Comparison of ENCODE assay signal across 1 cellular context in genomic region chr6:54204921-54205511, GRCh38.
TF ChIP-seq lines count a peak whose summit lies in the region.

No MANE protein-coding gene starts in this region.

TF ChIP-seq in HepG2, 621 proteins besides CTCF, POLR2A, EP300 and RAD21 (continued from another document and continues in another):
- TF ChIP-seq ATF7 (IDR thresholded peaks at IDR 0.05) = no peak
- TF ChIP-seq ATF7 (CRISPR knock-in tag; IDR thresholded peaks at IDR 0.05) = no peak
- no peak for TF ChIP-seq ELF1 (CRISPR knock-in tag; IDR thresholded peaks at IDR 0.05)
- no peak for TF ChIP-seq LCORL (IDR thresholded peaks at IDR 0.05)
- no peak for TF ChIP-seq LCORL (CRISPR knock-in tag; IDR thresholded peaks at IDR 0.05)
- no peak for TF ChIP-seq MBNL3 (CRISPR knock-in tag; conservative IDR thresholded peaks at IDR 0.05)
- TF ChIP-seq ZNF841 (CRISPR knock-in tag; IDR thresholded peaks at IDR 0.05; ENCODE audit: borderline replicate concordance) = no peak
- TF ChIP-seq ZFP62 (CRISPR knock-in tag; IDR thresholded peaks at IDR 0.05) = no peak
- no peak for TF ChIP-seq XBP1 (CRISPR knock-in tag; IDR thresholded peaks at IDR 0.05)
- TF ChIP-seq ZSCAN29 (CRISPR knock-in tag; conservative IDR thresholded peaks at IDR 0.05) = no peak
- 0 out of 2 replicates have a peak, but pooled peaks have one; percentile 23 for TF ChIP-seq FOXO1 (CRISPR knock-in tag; IDR thresholded peaks at IDR 0.05)
- no peak for TF ChIP-seq ZNF639 (CRISPR knock-in tag; conservative IDR thresholded peaks at IDR 0.05)
- TF ChIP-seq YY1 (IDR thresholded peaks at IDR 0.05; ENCODE audit: insufficient read depth, insufficient replicate concordance, low read depth, low read length) = no peak
- TF ChIP-seq REXO4 (CRISPR knock-in tag; IDR thresholded peaks at IDR 0.05; ENCODE audit: borderline replicate concordance) = no peak
- TF ChIP-seq ZBTB37 (CRISPR knock-in tag; IDR thresholded peaks at IDR 0.05) = no peak
- no peak for TF ChIP-seq ZNF747 (CRISPR knock-in tag; IDR thresholded peaks at IDR 0.05; ENCODE audit: borderline replicate concordance)
- no peak for TF ChIP-seq ZNF746 (CRISPR knock-in tag; IDR thresholded peaks at IDR 0.05)
- TF ChIP-seq PTBP1 (IDR thresholded peaks at IDR 0.05; ENCODE audit: low read depth, low read length, poor library complexity, severe bottlenecking) = no peak
- no peak for TF ChIP-seq ZNF160 (CRISPR knock-in tag; IDR thresholded peaks at IDR 0.05)
- peak; percentile 54; the same call in 1 of the 2 replicates for TF ChIP-seq HNF4G (IDR thresholded peaks at IDR 0.05; ENCODE audit: borderline replicate concordance, low read depth, low read length)
- TF ChIP-seq HNF4G (CRISPR knock-in tag; IDR thresholded peaks at IDR 0.05; ENCODE audit: borderline replicate concordance, low read depth) = no peak
- no peak for TF ChIP-seq NFIB (CRISPR knock-in tag; IDR thresholded peaks at IDR 0.05; ENCODE audit: borderline replicate concordance)
- TF ChIP-seq ARID5B (CRISPR knock-in tag; IDR thresholded peaks at IDR 0.05) = peak; percentile 48; the same call in 1 of the 2 replicates
- no peak for TF ChIP-seq NFKB2 (CRISPR knock-in tag; IDR thresholded peaks at IDR 0.05; ENCODE audit: borderline replicate concordance)
- no peak for TF ChIP-seq HOXD1 (CRISPR knock-in tag; IDR thresholded peaks at IDR 0.05)
- no peak for TF ChIP-seq ZFY (CRISPR knock-in tag; IDR thresholded peaks at IDR 0.05)
- TF ChIP-seq ZNF30 (CRISPR knock-in tag; IDR thresholded peaks at IDR 0.05) = no peak
- TF ChIP-seq ZFP36L1 (CRISPR knock-in tag; IDR thresholded peaks at IDR 0.05) = no peak
- TF ChIP-seq ZNF383 (CRISPR knock-in tag; IDR thresholded peaks at IDR 0.05; ENCODE audit: borderline replicate concordance) = no peak
- TF ChIP-seq MXD3 (CRISPR knock-in tag; IDR thresholded peaks at IDR 0.05) = no peak
- TF ChIP-seq CSRNP1 (CRISPR knock-in tag; IDR thresholded peaks at IDR 0.05) = no peak
- no peak for TF ChIP-seq MYC (CRISPR knock-in tag; IDR thresholded peaks at IDR 0.05; ENCODE audit: borderline replicate concordance)
- no peak for TF ChIP-seq ZNF619 (CRISPR knock-in tag; IDR thresholded peaks at IDR 0.05)
- no peak for TF ChIP-seq THAP8 (CRISPR knock-in tag; IDR thresholded peaks at IDR 0.05; ENCODE audit: borderline replicate concordance)
- TF ChIP-seq KDM3A (CRISPR knock-in tag; IDR thresholded peaks at IDR 0.05; ENCODE audit: low read depth) = no peak
- no peak for TF ChIP-seq MEIS1 (CRISPR knock-in tag; IDR thresholded peaks at IDR 0.05; ENCODE audit: borderline replicate concordance)
- no peak for TF ChIP-seq ZMYM3 (CRISPR knock-in tag; IDR thresholded peaks at IDR 0.05)
- no peak for TF ChIP-seq ARID2 (CRISPR knock-in tag; IDR thresholded peaks at IDR 0.05; ENCODE audit: borderline replicate concordance)
- no peak for TF ChIP-seq FOXK1 (CRISPR knock-in tag; IDR thresholded peaks at IDR 0.05; ENCODE audit: borderline replicate concordance, low read depth)
- TF ChIP-seq ZNF768 (CRISPR knock-in tag; IDR thresholded peaks at IDR 0.05) = no peak
- no peak for TF ChIP-seq ZNF24 (IDR thresholded peaks at IDR 0.05)
- TF ChIP-seq RORA (CRISPR knock-in tag; IDR thresholded peaks at IDR 0.05) = no peak
- no peak for TF ChIP-seq MNT (IDR thresholded peaks at IDR 0.05)
- 0 out of 2 replicates have a peak, but pooled peaks have one; percentile 42 for TF ChIP-seq HNF1A (IDR thresholded peaks at IDR 0.05; ENCODE audit: low read depth)
- TF ChIP-seq HNF1A (CRISPR knock-in tag; IDR thresholded peaks at IDR 0.05; ENCODE audit: borderline replicate concordance) = peak; percentile 63
- no peak for TF ChIP-seq RERE (CRISPR knock-in tag; IDR thresholded peaks at IDR 0.05; ENCODE audit: low read depth)
